ENCODE assay signal across 13 cellular contexts in genomic region chrX:72045552-72046277, GRCh38.
DNase-seq lines count a peak whose midpoint lies in the region; ATAC-seq and TF ChIP-seq lines count a peak whose summit lies in the region.
"Had no signal": no experiment of that assay in that cellular context is flagged by ENCODE, and none has a peak within 500 bp of the region (broad histone marks: within the 10 kb centered on the region; RNA-seq: fewer than 3 reads in every experiment).

No MANE protein-coding gene starts in this region.

- peaks cover 6% of the 10 kb centered on the region; the same call in 1 of the 2 replicates for H3K4me1 ChIP-seq in H9 (ENCODE audit: insufficient read depth, low read length)
- peaks cover 11 to 89% (median 76%) of the 10 kb centered on the region in 4 donors for H3K4me1 ChIP-seq in esophagus muscularis mucosa
- no peaks in the 10 kb centered on the region for H3K4me1 ChIP-seq in Karpas-422 (ENCODE audit: low read length)

- H2BK5ac ChIP-seq in H9 (ENCODE audit: insufficient read length, low read length) = no peak overlapping the region

- H2BK20ac ChIP-seq in H9 (ENCODE audit: low read depth, low read length, poor library complexity, severe bottlenecking) = no peak overlapping the region

- H2AK5ac ChIP-seq in H9 (ENCODE audit: insufficient read length, low read length) = no peak overlapping the region

- H3K9me2 ChIP-seq in Karpas-422 (replicated peaks; ENCODE audit: insufficient read depth, low read length) = no peaks in the 10 kb centered on the region

- TF ChIP-seq EP300 in esophagus muscularis mucosa (IDR thresholded peaks at IDR 0.05) = no peak

- H3K18ac ChIP-seq in H9 (ENCODE audit: insufficient read length, low read depth, low read length) = peak overlapping the region; percentile 52

- CTCF ChIA-PET in RWPE1 (lab: Yijun Ruan, JAX) = no interaction called here

- no CpG with 5 or more reads among the region's 9 CpGs for WGBS in H9 (ENCODE audit: extremely low coverage, insufficient read length, low lambda C conversion rate)
- WGBS in esophagus muscularis mucosa = 62% methylated on average over 9 of the region's 9 CpGs

- intact Hi-C loops in esophagus muscularis mucosa (cut with DNase I) = no loop called here

- H3K36me3 Mint-ChIP-seq in H9 (ENCODE audit: insufficient read depth in 1 of 3, low read depth in 3 of 3) (peaks cover 0 to 9% (median 7%) of the 10 kb centered on the region in 3 experiments; a peak in 5 of 7 replicates), progenitor cell of endocrine pancreas (ENCODE audit: insufficient read depth) (no peaks in the 10 kb centered on the region)

- H3K23me2 ChIP-seq in H9 (ENCODE audit: insufficient read length, low read depth, low read length, poor library complexity, severe bottlenecking) = no peaks in the 10 kb centered on the region

- H3K27ac Mint-ChIP-seq in H9 = peak overlapping the region; percentile 33 to 91 (median 89); a peak in 5 of 7 replicates
- H3K27ac Mint-ChIP-seq in progenitor cell of endocrine pancreas = peak overlapping the region; percentile 49

- H3T11ph ChIP-seq in H9 (ENCODE audit: low read length) = peak overlapping the region; percentile 96

- peaks cover 22% of the 10 kb centered on the region for H3K9me3 ChIP-seq in H9 (ENCODE audit: control insufficient read depth, low read depth, low read length)
- H3K9me3 ChIP-seq in esophagus muscularis mucosa = no peaks in the 10 kb centered on the region
- H3K9me3 ChIP-seq in Karpas-422 (ENCODE audit: low read length) = no peaks in the 10 kb centered on the region
- H3K9me3 ChIP-seq: MG63, mucosa of descending colon, vagina had no signal

- POLR2A ChIA-PET in RWPE1 (lab: Yijun Ruan, JAX; ENCODE audit: low non-redundant PET) = no interaction called here

- H3K56ac ChIP-seq in H9 (ENCODE audit: insufficient read length, low read depth, low read length) = no peak overlapping the region

- H3K9ac ChIP-seq in H9 (ENCODE audit: extremely low read depth, insufficient read length, low read length) = peak overlapping the region; percentile 10
- no peak overlapping the region for H3K9ac ChIP-seq in Karpas-422 (ENCODE audit: low read length)

- H4K20me1 ChIP-seq in H9 (ENCODE audit: control insufficient read depth, insufficient read depth, insufficient read length) (no peaks in the 10 kb centered on the region), Karpas-422 (ENCODE audit: insufficient read depth, low read depth, low read length) (no peaks in the 10 kb centered on the region)

- H4K5ac ChIP-seq in H9 (ENCODE audit: insufficient read length, low read depth, low read length) = no peak overlapping the region

- no peak for ATAC-seq in HG02884 (IDR thresholded peaks at IDR 0.05; ENCODE audit: unreplicated experiment)
- ATAC-seq: mucosa of descending colon had no signal

- no peak overlapping the region for H3K23ac ChIP-seq in H9 (ENCODE audit: insufficient read length, low read depth, low read length)

- H3K27me3 Mint-ChIP-seq in H9 (ENCODE audit: low read depth) (peaks cover 2% of the 10 kb centered on the region; the same call in 1 of the 2 replicates), progenitor cell of endocrine pancreas (no peaks in the 10 kb centered on the region)

- H2AFZ ChIP-seq in H9 (ENCODE audit: low read length) (no peak overlapping the region), Karpas-422 (ENCODE audit: low read length) (no peak overlapping the region)

- H3K79me2 ChIP-seq in H9 (ENCODE audit: insufficient read depth, low read length) (no peaks in the 10 kb centered on the region), Karpas-422 (ENCODE audit: low read length) (no peaks in the 10 kb centered on the region)

- peak overlapping the region; percentile 32; the same call in 1 of the 2 replicates for H3K14ac ChIP-seq in H9 (ENCODE audit: insufficient read depth, low read length)

- peak overlapping the region; percentile 82 for H3K27ac ChIP-seq in H9 (ENCODE audit: insufficient read length, low read depth, low read length)
- H3K27ac ChIP-seq in RWPE1 = no peak overlapping the region
- peak overlapping the region; percentile 82 to 88 (median 86) for H3K27ac ChIP-seq in esophagus muscularis mucosa (replicated peaks in 1 of 4)
- no peak overlapping the region for H3K27ac ChIP-seq in Karpas-422 (ENCODE audit: low read length)
- H3K27ac ChIP-seq: SK-N-MC, vagina had no signal

- H3K4me3 ChIP-seq in esophagus muscularis mucosa = no peak overlapping the region
- H3K4me3 ChIP-seq in Karpas-422 (ENCODE audit: low read length) = no peak overlapping the region
- H3K4me3 ChIP-seq: MG63, mucosa of descending colon, SK-N-MC, vagina had no signal

- no peak overlapping the region for H2BK12ac ChIP-seq in H9 (ENCODE audit: insufficient read length, low read depth, low read length)

- H3K79me1 ChIP-seq in H9 (ENCODE audit: insufficient read depth, low read depth, low read length, poor library complexity, severe bottlenecking) = no peaks in the 10 kb centered on the region

- peak overlapping the region in 1 of 2 experiments; percentile 57; a peak in 2 of 5 replicates for H3K4me3 Mint-ChIP-seq in H9
- H3K4me3 Mint-ChIP-seq in progenitor cell of endocrine pancreas (ENCODE audit: low read depth) = no peak overlapping the region

- H3K4me1 Mint-ChIP-seq in H9 = peaks cover 32 to 33% of the 10 kb centered on the region in 2 experiments
- peaks cover 25% of the 10 kb centered on the region for H3K4me1 Mint-ChIP-seq in progenitor cell of endocrine pancreas (ENCODE audit: low read depth)

- no peaks in the 10 kb centered on the region for H3K36me3 ChIP-seq in esophagus muscularis mucosa
- no peaks in the 10 kb centered on the region for H3K36me3 ChIP-seq in Karpas-422 (ENCODE audit: insufficient read depth, low read length)
- H3K36me3 ChIP-seq: MG63, vagina had no signal

- H4K91ac ChIP-seq in H9 (ENCODE audit: insufficient read length, low read depth, low read length) = no peak overlapping the region

- H3K27me3 ChIP-seq in H9 (ENCODE audit: insufficient read depth, low read length) (no peaks in the 10 kb centered on the region), esophagus muscularis mucosa (no peaks in the 10 kb centered on the region), Karpas-422 (ENCODE audit: low read length) (no peaks in the 10 kb centered on the region)
- H3K27me3 ChIP-seq: MG63, vagina had no signal

- no peak for TF ChIP-seq CTCF in H9 (conservative IDR thresholded peaks at IDR 0.05)
- TF ChIP-seq CTCF in RWPE1 (conservative IDR thresholded peaks at IDR 0.05; ENCODE audit: low read depth) = no peak
- TF ChIP-seq CTCF in esophagus muscularis mucosa (IDR thresholded peaks at IDR 0.05) = no peak
- no peak for TF ChIP-seq CTCF in progenitor cell of endocrine pancreas (IDR thresholded peaks at IDR 0.05; ENCODE audit: unreplicated experiment)

- DNase-seq in H9 = peak; percentile 78
- DNase-seq in RWPE1 (ENCODE audit: low spot score) = peak; percentile 29
- DNase-seq in esophagus muscularis mucosa (ENCODE audit: extremely low spot score) = no peak
- DNase-seq in progenitor cell of endocrine pancreas (ENCODE audit: low spot score, unreplicated experiment) = no peak
- DNase-seq in Karpas-422 = no peak
- no peak for DNase-seq in SHP77 (lab: John Stamatoyannopoulos, UW)
- DNase-seq in NCI-H1092 treated with DMSO at 0.1 percent for 48 hours (lab: John Stamatoyannopoulos, UW) = no peak
- DNase-seq: MG63; mucosa of descending colon; stimulated activated CD4-positive, alpha-beta T cell treated with anti-CD3 and anti-CD28 coated beads, Interleukin-4, amount 100 ng/mL, for 1 hour had no signal

- H3K4ac ChIP-seq in H9 (ENCODE audit: low read depth, low read length) = no peak overlapping the region

- H3K9me3 Mint-ChIP-seq in H9 (peaks cover 70% of the 10 kb centered on the region in 2 experiments), progenitor cell of endocrine pancreas (ENCODE audit: low read depth) (peaks cover 3% of the 10 kb centered on the region)

- H4K8ac ChIP-seq in H9 (replicated peaks; ENCODE audit: insufficient read length, low read depth, low read length) = no peak overlapping the region

- no peak overlapping the region for H2BK15ac ChIP-seq in H9 (ENCODE audit: low read depth, low read length)

- H3K4me2 ChIP-seq in H9 (ENCODE audit: insufficient read depth, insufficient read length, low read length) = peak overlapping the region; percentile 2
- no peak overlapping the region for H3K4me2 ChIP-seq in Karpas-422 (ENCODE audit: low read depth, low read length, poor library complexity, severe bottlenecking)

- no peak for TF ChIP-seq POLR2A in esophagus muscularis mucosa (IDR thresholded peaks at IDR 0.05; ENCODE audit: low read depth)

- H2BK120ac ChIP-seq in H9 (ENCODE audit: low read depth, low read length, poor library complexity, severe bottlenecking) = no peak overlapping the region

Comparison
In these comparisons a context has a peak if more than half of its experiments do, and no peak if none do; other contexts are left out.
1. DNase-seq: peak in H9 (single experiment) and RWPE1 (single experiment); none in esophagus muscularis mucosa (single experiment), progenitor cell of endocrine pancreas (single experiment), Karpas-422 (single experiment), SHP77 (0 of 2) and NCI-H1092 treated with DMSO at 0.1 percent for 48 hours (single experiment).
2. H3K27ac ChIP-seq: peak in H9 (single experiment) and esophagus muscularis mucosa (4 of 4); none in RWPE1 (single experiment) and Karpas-422 (single experiment).